ENCODE assay signal across 8 cellular contexts in the genomic region with DNA sequence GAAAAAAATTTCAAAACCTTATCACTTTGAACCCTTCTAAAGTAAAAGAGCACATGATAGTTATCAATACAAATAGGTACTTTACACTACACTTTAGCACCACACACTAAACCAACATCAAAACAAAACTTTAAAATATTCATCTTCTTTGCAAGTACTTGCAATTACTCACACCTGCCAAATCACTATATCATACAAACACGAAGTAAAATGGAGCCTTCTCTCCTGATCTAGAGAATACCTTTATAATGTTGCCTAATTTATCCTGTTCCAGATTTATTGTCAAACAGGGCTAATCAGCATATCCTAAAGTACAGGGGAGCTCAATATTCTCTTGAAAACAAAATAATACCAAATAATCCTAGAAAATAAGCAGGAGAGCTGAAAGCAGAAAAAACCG. TPM values are rescaled to one million over a fixed set of nuclear protein-coding genes. Genes with fewer than 3 reads are reported as not detected.
A peak's percentile ranks its signal among the peaks of the same experiment; 100 is the strongest.
DNase-seq lines count a peak whose midpoint lies in the region; ATAC-seq, FAIRE-seq and TF ChIP-seq lines count a peak whose summit lies in the region.

No MANE protein-coding gene starts in this region.

- H3K4me3 ChIP-seq in testis = no peak overlapping the region

- peak overlapping the region; percentile 98 for H3K4me3 Mint-ChIP-seq in activated CD8-positive, alpha-beta memory T cell treated with anti-CD3 and anti-CD28 coated beads, Interleukin-2, amount 10 ng/mL, durations not matched to agents 7 days and 5 days
- peak overlapping the region; percentile 91 for H3K4me3 Mint-ChIP-seq in activated T-helper 2 cell treated with anti-CD3 and anti-CD28 coated beads, Interferon-gamma antibody, Interleukin-2, Interleukin-4, amounts not matched to agents 10 μg/mL and 5 μg/mL and 100 μg/mL, durations not matched to agents 14 hours and 24 hours and 36 hours (ENCODE audit: low read depth)
- H3K4me3 Mint-ChIP-seq in immature natural killer cell = peak overlapping the region; percentile 91 to 98 (median 95)

- no peak for DNase-seq in activated CD8-positive, alpha-beta memory T cell treated with anti-CD3 and anti-CD28 coated beads, Interleukin-2, amount 10 ng/mL, durations not matched to agents 7 days and 5 days
- DNase-seq in activated CD8-positive, alpha-beta memory T cell treated with anti-CD3 and anti-CD28 coated beads for 24 hours = no peak
- DNase-seq in activated T-helper 2 cell treated with anti-CD3 and anti-CD28 coated beads, Interferon-gamma antibody, Interleukin-2, Interleukin-4, amounts not matched to agents 10 μg/mL and 5 μg/mL and 100 μg/mL, durations not matched to agents 14 hours and 24 hours and 36 hours (ENCODE audit: low spot score) = no peak
- DNase-seq in immature natural killer cell (no peak), testis (no peak), SIG-M5 treated with dmso at 0.1 percent for 504 hours (lab: John Stamatoyannopoulos, UW; ENCODE audit: unreplicated experiment) (no peak), GM12891 (ENCODE audit: insufficient read length, low spot score) (no peak)

- no peaks in the 10 kb centered on the region for H3K27me3 ChIP-seq in testis

- no peaks in the 10 kb centered on the region for H3K9me3 ChIP-seq in testis

- peak overlapping the region; percentile 88 to 93 for H3K27ac ChIP-seq in testis

- no peak for FAIRE-seq in GM12891 (lab: Jason Lieb, UNC)

- intact Hi-C loops in activated T-helper 2 cell treated with anti-CD3 and anti-CD28 coated beads, Interferon-gamma antibody, Interleukin-2, Interleukin-4, amounts not matched to agents 10 μg/mL and 5 μg/mL and 100 μg/mL, durations not matched to agents 14 hours and 24 hours and 36 hours (cut with micrococcal nuclease) = loop anchor here (1.0 to 5.0 kb wide), 4 partner anchors 8 to 1609 kb away; a partner anchor contains a TSS
- intact Hi-C loops in testis (cut with DNase I; ENCODE audit: low total_unique reads) = no loop called here

- H3K9me3 Mint-ChIP-seq in activated CD8-positive, alpha-beta memory T cell treated with anti-CD3 and anti-CD28 coated beads, Interleukin-2, amount 10 ng/mL, durations not matched to agents 7 days and 5 days (ENCODE audit: low read depth) = no peaks in the 10 kb centered on the region
- no peaks in the 10 kb centered on the region for H3K9me3 Mint-ChIP-seq in activated T-helper 2 cell treated with anti-CD3 and anti-CD28 coated beads, Interferon-gamma antibody, Interleukin-2, Interleukin-4, amounts not matched to agents 10 μg/mL and 5 μg/mL and 100 μg/mL, durations not matched to agents 14 hours and 24 hours and 36 hours
- H3K9me3 Mint-ChIP-seq in immature natural killer cell = no peaks in the 10 kb centered on the region

- CTCF ChIA-PET in activated CD8-positive, alpha-beta memory T cell treated with anti-CD3 and anti-CD28 coated beads, Interleukin-2, amount 10 ng/mL, durations not matched to agents 7 days and 5 days (lab: Charles Lee) = interaction anchor here (1.2 to 1.8 kb wide), 4 partner anchors 15 to 58 kb away, joined by 3 to 6 read pairs (median 4); no protein-coding TSS in a partner anchor

- peaks cover 44% of the 10 kb centered on the region for H3K4me1 Mint-ChIP-seq in activated CD8-positive, alpha-beta memory T cell treated with anti-CD3 and anti-CD28 coated beads, Interleukin-2, amount 10 ng/mL, durations not matched to agents 7 days and 5 days
- H3K4me1 Mint-ChIP-seq in activated T-helper 2 cell treated with anti-CD3 and anti-CD28 coated beads, Interferon-gamma antibody, Interleukin-2, Interleukin-4, amounts not matched to agents 10 μg/mL and 5 μg/mL and 100 μg/mL, durations not matched to agents 14 hours and 24 hours and 36 hours (ENCODE audit: low read depth) = peaks cover 57% of the 10 kb centered on the region
- H3K4me1 Mint-ChIP-seq in immature natural killer cell = peaks cover 61 to 69% of the 10 kb centered on the region in 2 donors

- H3K4me1 ChIP-seq in testis = peaks cover 32% of the 10 kb centered on the region

- TF ChIP-seq CTCF in testis (IDR thresholded peaks at IDR 0.05) = no peak

- WGBS in testis, 2 donors = 21 to 22% methylated on average over 2 of the region's 2 CpGs

- no peaks in the 10 kb centered on the region for H3K36me3 ChIP-seq in testis (ENCODE audit: low read depth, missing control alignments)

- no peaks in the 10 kb centered on the region for H3K27me3 Mint-ChIP-seq in activated CD8-positive, alpha-beta memory T cell treated with anti-CD3 and anti-CD28 coated beads, Interleukin-2, amount 10 ng/mL, durations not matched to agents 7 days and 5 days
- H3K27me3 Mint-ChIP-seq in activated T-helper 2 cell treated with anti-CD3 and anti-CD28 coated beads, Interferon-gamma antibody, Interleukin-2, Interleukin-4, amounts not matched to agents 10 μg/mL and 5 μg/mL and 100 μg/mL, durations not matched to agents 14 hours and 24 hours and 36 hours (ENCODE audit: low read depth) = no peaks in the 10 kb centered on the region
- peaks cover 12 to 22% (median 17%) of the 10 kb centered on the region in 3 donors for H3K27me3 Mint-ChIP-seq in immature natural killer cell (ENCODE audit: low read depth in 3 of 3)

- no peak for TF ChIP-seq POLR2A in testis (IDR thresholded peaks at IDR 0.05)
- no peak for TF ChIP-seq POLR2A in GM12891 (IDR thresholded peaks at IDR 0.05; ENCODE audit: low read depth, low read length)

- H3K27ac Mint-ChIP-seq in activated CD8-positive, alpha-beta memory T cell treated with anti-CD3 and anti-CD28 coated beads, Interleukin-2, amount 10 ng/mL, durations not matched to agents 7 days and 5 days = peak overlapping the region; percentile 99
- peak overlapping the region; percentile 97 for H3K27ac Mint-ChIP-seq in activated T-helper 2 cell treated with anti-CD3 and anti-CD28 coated beads, Interferon-gamma antibody, Interleukin-2, Interleukin-4, amounts not matched to agents 10 μg/mL and 5 μg/mL and 100 μg/mL, durations not matched to agents 14 hours and 24 hours and 36 hours
- H3K27ac Mint-ChIP-seq in immature natural killer cell = peak overlapping the region; percentile 92 to 99 (median 96)

- no peak for ATAC-seq in activated CD8-positive, alpha-beta memory T cell treated with anti-CD3 and anti-CD28 coated beads, Interleukin-2, amount 10 ng/mL, durations not matched to agents 7 days and 5 days
- ATAC-seq in GM18517 (IDR thresholded peaks at IDR 0.05; ENCODE audit: unreplicated experiment) = no peak

- H3K36me3 Mint-ChIP-seq in activated CD8-positive, alpha-beta memory T cell treated with anti-CD3 and anti-CD28 coated beads, Interleukin-2, amount 10 ng/mL, durations not matched to agents 7 days and 5 days = peaks cover 32% of the 10 kb centered on the region
- peaks cover 53% of the 10 kb centered on the region for H3K36me3 Mint-ChIP-seq in activated T-helper 2 cell treated with anti-CD3 and anti-CD28 coated beads, Interferon-gamma antibody, Interleukin-2, Interleukin-4, amounts not matched to agents 10 μg/mL and 5 μg/mL and 100 μg/mL, durations not matched to agents 14 hours and 24 hours and 36 hours (ENCODE audit: low read depth)
- peaks cover 0 to 3% (median 0%) of the 10 kb centered on the region in 3 donors for H3K36me3 Mint-ChIP-seq in immature natural killer cell

TF ChIP-seq in GM12891, 5 proteins besides CTCF, POLR2A, EP300 and RAD21:
- TF ChIP-seq PAX5 (IDR thresholded peaks at IDR 0.05; ENCODE audit: insufficient read depth, low read length, severe bottlenecking) = no peak
- no peak for TF ChIP-seq TAF1 (IDR thresholded peaks at IDR 0.05; ENCODE audit: low read depth, low read length)
- no peak for TF ChIP-seq POLR2AphosphoS5 (IDR thresholded peaks at IDR 0.05; ENCODE audit: low read depth, low read length)
TF ChIP-seq in GM12891: peak in this region for 0.

RNA-seq across cellular contexts. Expression of a gene that starts 3.0 kb away (rescaled TPM):
- total RNA-seq in activated CD8-positive, alpha-beta memory T cell treated with anti-CD3 and anti-CD28 coated beads, Interleukin-2, amount 10 ng/mL, durations not matched to agents 7 days and 5 days = 100 to 1,000 TPM in 1 of 2 experiments, 10 to 100 TPM in 1; 93.9 to 111 TPM
- total RNA-seq in activated T-helper 2 cell treated with anti-CD3 and anti-CD28 coated beads, Interferon-gamma antibody, Interleukin-2, Interleukin-4, amounts not matched to agents 10 μg/mL and 5 μg/mL and 100 μg/mL, durations not matched to agents 14 hours and 24 hours and 36 hours = 113 and 124 TPM in 2 replicates
- polyA plus RNA-seq in immature natural killer cell = 10 to 100 TPM in 1 of 3 donors, 1 to 10 TPM in 2; 4.3 to 11.1 (median 5.9) TPM
- total RNA-seq in testis = 10 to 100 TPM; 39.5 to 40.4 TPM
- 30.0 TPM for polyA plus RNA-seq in testis (ENCODE audit: insufficient read depth, low read depth, low replicate concordance)
- polyA plus RNA-seq in GM12891 (2012; ENCODE audit: low read depth, missing spikeins) = 19.1 TPM

RNA-seq across cellular contexts. Expression of a gene that starts 56.7 kb away (rescaled TPM):
- total RNA-seq in activated CD8-positive, alpha-beta memory T cell treated with anti-CD3 and anti-CD28 coated beads, Interleukin-2, amount 10 ng/mL, durations not matched to agents 7 days and 5 days = 10 to 100 TPM; 21.4 to 31.0 TPM
- total RNA-seq in activated T-helper 2 cell treated with anti-CD3 and anti-CD28 coated beads, Interferon-gamma antibody, Interleukin-2, Interleukin-4, amounts not matched to agents 10 μg/mL and 5 μg/mL and 100 μg/mL, durations not matched to agents 14 hours and 24 hours and 36 hours = 25.2 and 26.7 TPM in 2 replicates
- polyA plus RNA-seq in immature natural killer cell (10 to 100 TPM; 56.5 to 90.5 (median 68.7) TPM), testis (ENCODE audit: insufficient read depth, low read depth, low replicate concordance) (31.2 TPM)
- total RNA-seq in testis = 10 to 100 TPM; 29.6 to 39.1 TPM
- 16.9 TPM for polyA plus RNA-seq in GM12891 (2012; ENCODE audit: low read depth, missing spikeins)
